Comparison of ENCODE assay signal across 21 cellular contexts in the genomic region with DNA sequence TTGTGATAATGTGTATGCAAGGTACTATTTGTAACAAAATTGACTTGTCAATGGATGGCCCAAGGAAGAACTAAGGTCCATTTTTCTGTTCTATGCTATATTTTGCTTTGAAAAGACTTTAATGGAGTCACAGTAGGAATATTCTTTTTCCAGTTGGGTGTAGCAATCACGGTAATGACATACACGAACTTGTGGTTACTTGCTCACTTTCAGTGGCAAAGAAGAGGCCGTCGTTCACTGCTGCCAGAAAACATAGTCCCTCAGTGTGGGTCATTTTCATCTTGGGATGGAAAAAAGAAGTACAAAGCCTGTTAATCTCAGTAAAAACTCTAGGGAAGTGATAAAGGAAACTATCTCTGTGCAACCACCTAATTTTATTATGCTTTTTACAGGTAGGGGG. TPM values are rescaled to one million over a fixed set of nuclear protein-coding genes. Genes with fewer than 3 reads are reported as not detected.
A peak's percentile ranks its signal among the peaks of the same experiment; 100 is the strongest.
DNase-seq lines count a peak whose midpoint lies in the region; ATAC-seq and TF ChIP-seq lines count a peak whose summit lies in the region.
"Had no signal": no experiment of that assay in that cellular context is flagged by ENCODE, and none has a peak within 500 bp of the region (broad histone marks: within the 10 kb centered on the region; RNA-seq: fewer than 3 reads in every experiment).

No MANE protein-coding gene starts in this region.

- H3K4me2 ChIP-seq in hepatocyte = no peak overlapping the region

- intact Hi-C loops in left lung (cut with DNase I) = no loop called here

- H3K36me3 Mint-ChIP-seq in HFFc6 (ENCODE audit: low read depth) = peaks cover 89% of the 10 kb centered on the region
- H3K36me3 Mint-ChIP-seq: activated CD8-positive, alpha-beta memory T cell treated with anti-CD3 and anti-CD28 coated beads, Interleukin-2, amount 10 ng/mL, durations not matched to agents 7 days and 5 days had no signal

- peak overlapping the region; percentile 70 for H3K9ac ChIP-seq in adipocyte (ENCODE audit: low read length)
- no peak overlapping the region for H3K9ac ChIP-seq in subcutaneous abdominal adipose tissue (ENCODE audit: low read length in 5 of 5)

- no peaks in the 10 kb centered on the region for H3K9me3 Mint-ChIP-seq in HFFc6
- H3K9me3 Mint-ChIP-seq: activated naive CD8-positive, alpha-beta T cell treated with anti-CD3 and anti-CD28 coated beads, Interleukin-2, amount 50 U/mL, for 24 hours; activated T-helper 2 cell treated with anti-CD3 and anti-CD28 coated beads, Interferon-gamma antibody, Interleukin-2, Interleukin-4, amounts not matched to agents 10 μg/mL and 5 μg/mL and 100 μg/mL, durations not matched to agents 14 hours and 24 hours and 36 hours; mesothelial cell of epicardium had no signal

- H3K4me3 Mint-ChIP-seq in HFFc6 = peak overlapping the region; percentile 32; the same call in 1 of the 2 replicates
- H3K4me3 Mint-ChIP-seq: activated CD4-positive, alpha-beta T cell treated with anti-CD3 and anti-CD28 coated beads for 36 hours; activated CD8-positive, alpha-beta memory T cell treated with anti-CD3 and anti-CD28 coated beads, Interleukin-2, amount 10 ng/mL, durations not matched to agents 7 days and 5 days; activated naive CD8-positive, alpha-beta T cell treated with anti-CD3 and anti-CD28 coated beads, Interleukin-2, amount 50 U/mL, for 24 hours; mesothelial cell of epicardium had no signal

- H3K4me1 Mint-ChIP-seq in HFFc6 (ENCODE audit: low read depth) = peaks cover 75% of the 10 kb centered on the region
- H3K4me1 Mint-ChIP-seq: activated CD4-positive, alpha-beta T cell treated with anti-CD3 and anti-CD28 coated beads for 36 hours; activated CD8-positive, alpha-beta memory T cell treated with anti-CD3 and anti-CD28 coated beads, Interleukin-2, amount 10 ng/mL, durations not matched to agents 7 days and 5 days; activated naive CD8-positive, alpha-beta T cell treated with anti-CD3 and anti-CD28 coated beads, Interleukin-2, amount 50 U/mL, for 24 hours had no signal

- WGBS in hepatocyte (ENCODE audit: low lambda C conversion rate, missing lambda C conversion rate) = 91% methylated on average over 4 of the region's 4 CpGs

- DNase-seq in HFFc6 = no peak
- no peak for DNase-seq in adipocyte (ENCODE audit: low read depth)
- DNase-seq in hepatocyte (ENCODE audit: low spot score) = no peak
- no peak for DNase-seq in hypothalamus (lab: John Stamatoyannopoulos, UW)
- no peak for DNase-seq in NCI-H1436 treated with DMSO at 0.1 percent for 48 hours (lab: John Stamatoyannopoulos, UW)
- no peak for DNase-seq in GF-D8 (lab: John Stamatoyannopoulos, UW)
- DNase-seq in left lung = no peak
- DNase-seq: activated CD4-positive, alpha-beta T cell treated with anti-CD3 and anti-CD28 coated beads for 36 hours; activated CD8-positive, alpha-beta memory T cell treated with anti-CD3 and anti-CD28 coated beads, Interleukin-2, amount 10 ng/mL, durations not matched to agents 7 days and 5 days; activated naive CD8-positive, alpha-beta T cell treated with anti-CD3 and anti-CD28 coated beads, Interleukin-2, amount 50 U/mL, for 24 hours; hippocampal formation; NCI-H1092; NCI-H69; stimulated activated naive CD4-positive, alpha-beta T cell treated with Interleukin-2 at 50 U/mL for 16 hours had no signal

- H3K9me2 ChIP-seq in hepatocyte (replicated peaks; ENCODE audit: insufficient read depth) = no peaks in the 10 kb centered on the region

- H3K27me3 ChIP-seq in adipocyte (replicated peaks; ENCODE audit: control insufficient read depth, insufficient read depth, low read length) = no peaks in the 10 kb centered on the region
- H3K27me3 ChIP-seq in hepatocyte = no peaks in the 10 kb centered on the region
- H3K27me3 ChIP-seq in subcutaneous abdominal adipose tissue (ENCODE audit: control insufficient read depth in 5 of 5, insufficient read depth in 4 of 5, low read length in 5 of 5) = no peaks in the 10 kb centered on the region
- H3K27me3 ChIP-seq in left lung = no peaks in the 10 kb centered on the region
- H3K27me3 ChIP-seq: cardiac muscle cell had no signal

- H3K27me3 Mint-ChIP-seq in HFFc6 (ENCODE audit: insufficient read depth) = peaks cover 23% of the 10 kb centered on the region

- no peak overlapping the region for H3K4me3 ChIP-seq in adipocyte (ENCODE audit: low read length)
- H3K4me3 ChIP-seq in hepatocyte = no peak overlapping the region
- H3K4me3 ChIP-seq in subcutaneous abdominal adipose tissue (ENCODE audit: low read depth in 1 of 5, low read length in 5 of 5) = no peak overlapping the region
- no peak overlapping the region for H3K4me3 ChIP-seq in left lung
- H3K4me3 ChIP-seq: cardiac muscle cell had no signal

- no peaks in the 10 kb centered on the region for H3K79me2 ChIP-seq in hepatocyte

- H3K27ac ChIP-seq in hepatocyte (peak overlapping the region; percentile 76), subcutaneous abdominal adipose tissue (ENCODE audit: low read depth, low read length) (peak overlapping the region; percentile 80), left lung (no peak overlapping the region)
- H3K27ac ChIP-seq: cardiac muscle cell had no signal

- no peaks in the 10 kb centered on the region for H4K20me1 ChIP-seq in hepatocyte (ENCODE audit: insufficient read depth, poor library complexity, severe bottlenecking)

- H3K4me1 ChIP-seq in adipocyte (ENCODE audit: control insufficient read depth, insufficient read depth, low read length) = peaks cover 79% of the 10 kb centered on the region
- peaks cover 14% of the 10 kb centered on the region for H3K4me1 ChIP-seq in hepatocyte (ENCODE audit: insufficient read depth)
- H3K4me1 ChIP-seq in subcutaneous abdominal adipose tissue (ENCODE audit: control insufficient read depth in 5 of 5, insufficient read depth in 5 of 5, low read length in 5 of 5) = peaks cover 0 to 37% (median 24%) of the 10 kb centered on the region in 5 donors
- H3K4me1 ChIP-seq in left lung = peaks cover 5 to 12% of the 10 kb centered on the region in 2 donors

- no peak for TF ChIP-seq CTCF in HFFc6 (IDR thresholded peaks at IDR 0.05)
- no peak for TF ChIP-seq CTCF in hepatocyte (IDR thresholded peaks at IDR 0.05; ENCODE audit: poor library complexity)
- TF ChIP-seq CTCF in left lung (IDR thresholded peaks at IDR 0.05) = no peak

- no peak for ATAC-seq in left lung
- ATAC-seq: activated CD4-positive, alpha-beta T cell treated with anti-CD3 and anti-CD28 coated beads for 36 hours; activated CD8-positive, alpha-beta memory T cell treated with anti-CD3 and anti-CD28 coated beads, Interleukin-2, amount 10 ng/mL, durations not matched to agents 7 days and 5 days; activated naive CD8-positive, alpha-beta T cell treated with anti-CD3 and anti-CD28 coated beads, Interleukin-2, amount 50 U/mL, for 24 hours; esophagus mucosa; HCT116; Panc1 had no signal

- H3K9me3 ChIP-seq in adipocyte (ENCODE audit: control insufficient read depth, low read length) = no peaks in the 10 kb centered on the region
- no peaks in the 10 kb centered on the region for H3K9me3 ChIP-seq in hepatocyte (ENCODE audit: low read depth)
- no peaks in the 10 kb centered on the region for H3K9me3 ChIP-seq in subcutaneous abdominal adipose tissue (ENCODE audit: control insufficient read depth in 5 of 5, low read length in 5 of 5)
- no peaks in the 10 kb centered on the region for H3K9me3 ChIP-seq in left lung

- peak overlapping the region; percentile 74 for H3K27ac Mint-ChIP-seq in HFFc6
- H3K27ac Mint-ChIP-seq: activated CD4-positive, alpha-beta T cell treated with anti-CD3 and anti-CD28 coated beads for 36 hours; activated CD8-positive, alpha-beta memory T cell treated with anti-CD3 and anti-CD28 coated beads, Interleukin-2, amount 10 ng/mL, durations not matched to agents 7 days and 5 days; activated naive CD8-positive, alpha-beta T cell treated with anti-CD3 and anti-CD28 coated beads, Interleukin-2, amount 50 U/mL, for 24 hours; activated T-helper 2 cell treated with anti-CD3 and anti-CD28 coated beads, Interferon-gamma antibody, Interleukin-2, Interleukin-4, amounts not matched to agents 10 μg/mL and 5 μg/mL and 100 μg/mL, durations not matched to agents 14 hours and 24 hours and 36 hours; mesothelial cell of epicardium had no signal

- H3K36me3 ChIP-seq in adipocyte (ENCODE audit: control insufficient read depth, insufficient read depth, low read length, severe bottlenecking) = peaks cover 98% of the 10 kb centered on the region
- H3K36me3 ChIP-seq in hepatocyte (replicated peaks; ENCODE audit: insufficient read depth, low read depth) = peaks cover 4% of the 10 kb centered on the region
- H3K36me3 ChIP-seq in subcutaneous abdominal adipose tissue (ENCODE audit: control insufficient read depth in 5 of 5, insufficient read depth in 5 of 5, low read length in 5 of 5) = peaks cover 42 to 80% (median 66%) of the 10 kb centered on the region in 5 donors
- peaks cover 0 to 75% of the 10 kb centered on the region in 2 donors for H3K36me3 ChIP-seq in left lung

- H2AFZ ChIP-seq in hepatocyte = no peak overlapping the region

RNA-seq across cellular contexts. Expression of gene LAMC2, which starts 47.8 kb away (rescaled TPM):
- total RNA-seq in HFFc6 (2021; fragmentation: NEBNext Ultra II Directional; extraction: Animal tissue kit (Norgen Biotek cat#: 25700)) = 1 to 10 TPM; 1.5 to 2.3 (median 1.7) TPM
- total RNA-seq in hepatocyte = 73.5 and 76.3 TPM in 2 replicates
- 32.9 and 45.3 TPM in 2 replicates for polyA plus RNA-seq in hepatocyte
- 100 to 1,000 TPM in 1 of 2 donors, 10 to 100 TPM in 1; 46.8 to 104 TPM for total RNA-seq in left lung
- total RNA-seq: activated CD8-positive, alpha-beta memory T cell treated with anti-CD3 and anti-CD28 coated beads, Interleukin-2, amount 10 ng/mL, durations not matched to agents 7 days and 5 days; activated T-helper 2 cell treated with anti-CD3 and anti-CD28 coated beads, Interferon-gamma antibody, Interleukin-2, Interleukin-4, amounts not matched to agents 10 μg/mL and 5 μg/mL and 100 μg/mL, durations not matched to agents 14 hours and 24 hours and 36 hours had no signal

Comparison
In these comparisons a context has a peak if more than half of its experiments do, and no peak if none do; other contexts are left out.
1. H3K27ac ChIP-seq: peak in hepatocyte (single experiment) and subcutaneous abdominal adipose tissue (single experiment); none in left lung (0 of 2).
2. RNA of gene LAMC2, which starts 47.8 kb away (total RNA-seq): 46.8 to 104 TPM in left lung and 73.5 to 76.3 TPM in hepatocyte; 1.5 to 2.3 TPM in HFFc6; every median in the first group is over 10 times any median in the second.